Comparison of ENCODE assay signal across 17 cellular contexts in the genomic region with DNA sequence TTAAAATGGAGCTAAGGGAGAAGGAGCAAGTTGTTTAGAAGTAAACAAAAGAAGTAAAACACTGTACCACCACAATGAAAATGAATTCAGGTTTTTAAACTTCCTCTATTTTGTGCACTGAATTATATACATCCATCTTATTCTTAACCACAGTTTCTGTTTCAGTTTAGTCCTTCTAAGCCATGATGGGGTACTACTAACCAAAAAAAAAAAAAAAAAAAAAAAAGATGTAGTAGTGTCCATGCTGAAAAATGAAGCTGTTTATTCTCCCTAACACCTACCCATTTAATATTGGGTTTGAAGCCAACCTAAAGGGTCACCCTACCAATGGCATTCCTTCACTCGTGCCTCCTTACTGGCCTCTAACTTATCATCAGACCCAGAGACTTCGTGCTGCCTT. TPM values are rescaled to one million over a fixed set of nuclear protein-coding genes. Genes with fewer than 3 reads are reported as not detected.
DNase-seq lines count a peak whose midpoint lies in the region; ATAC-seq and TF ChIP-seq lines count a peak whose summit lies in the region.
"Had no signal": no experiment of that assay in that cellular context is flagged by ENCODE, and none has a peak within 500 bp of the region (broad histone marks: within the 10 kb centered on the region; RNA-seq: fewer than 3 reads in every experiment).

No MANE protein-coding gene starts in this region.

- no peak overlapping the region for H2AFZ ChIP-seq in GM23338

- peak; percentile 70 for DNase-seq in NOMO-1 treated with DMSO at 0.1 percent for 48 hours (lab: John Stamatoyannopoulos, UW; ENCODE audit: unreplicated experiment)
- no peak for DNase-seq in NOMO-1 treated with dmso at 0.1 percent for 144 hours (lab: John Stamatoyannopoulos, UW; ENCODE audit: unreplicated experiment)
- no peak for DNase-seq in GM23338 (ENCODE audit: low spot score)
- DNase-seq in WTC11 (ENCODE audit: low spot score): no peak
- no peak for DNase-seq in psoas muscle
- DNase-seq in CD1c-positive myeloid dendritic cell (ENCODE audit: extremely low spot score): no peak
- no peak for DNase-seq in DMS79 treated with DMSO at 0.1 percent for 48 hours (lab: John Stamatoyannopoulos, UW)
- DNase-seq: activated CD4-positive, CD25-positive, alpha-beta regulatory T cell treated with anti-CD3 and anti-CD28 coated beads, Interleukin-2, amount 50 U/mL, for 72 hours; activated T-cell treated with anti-CD3 and anti-CD28 coated beads, Interleukin-2, amount 50 U/mL, for 4 hours; head of caudate nucleus; PC-3; stimulated activated naive B cell treated with anti-CD40 and anti-IgM and Interleukin-4, amounts not matched to agents 10 μg/mL and 1 μg/mL and 100 μg/mL, for 72 hours had no signal

- H3K27ac ChIP-seq in GM23338 (ENCODE audit: low read depth) (peak overlapping the region; percentile 57; the same call in 1 of the 2 replicates), psoas muscle (peak overlapping the region; percentile 100)
- H3K27ac ChIP-seq: 22Rv1, epithelial cell of prostate had no signal

- no peak for ATAC-seq in GM23338
- ATAC-seq in WTC11: no peak
- ATAC-seq in psoas muscle: no peak
- no peak for ATAC-seq in GM19467 (IDR thresholded peaks at IDR 0.05; ENCODE audit: unreplicated experiment)
- ATAC-seq: activated T-cell treated with anti-CD3 and anti-CD28 coated beads, Interleukin-2, amount 50 U/mL, for 4 hours; natural killer cell treated with Interleukin-12 subunit alpha and Interleukin-12 subunit beta and Interleukin-15 and Interleukin-18, amount 100 ng/mL, for 72 hours; PC-3 had no signal

- H3K36me3 ChIP-seq in GM23338 (ENCODE audit: insufficient read depth) (no peaks in the 10 kb centered on the region), psoas muscle (ENCODE audit: insufficient read depth in 1 of 2, low read depth in 1 of 2) (no peaks in the 10 kb centered on the region)

- H3K9me3 ChIP-seq in psoas muscle: no peaks in the 10 kb centered on the region

- H3K27me3 ChIP-seq in GM23338 (ENCODE audit: insufficient read depth) (no peaks in the 10 kb centered on the region), psoas muscle (ENCODE audit: insufficient read depth in 3 of 3, low read length in 2 of 3) (no peaks in the 10 kb centered on the region)

- CTCF ChIA-PET in WTC11 (lab: Charles Lee): interaction anchor here (1.0 to 1.9 kb wide), 3 partner anchors 9 to 59 kb away, joined by 3 to 6 read pairs (median 3); no protein-coding TSS in a partner anchor

- H3K4me3 ChIP-seq in GM23338: no peak overlapping the region
- no peak overlapping the region for H3K4me3 ChIP-seq in psoas muscle

- 0 out of 2 replicates have a peak, but pooled peaks cover 5% of the 10 kb centered on the region for H4K20me1 ChIP-seq in GM23338 (replicated peaks; ENCODE audit: insufficient read depth)

- peaks cover 11% of the 10 kb centered on the region for H3F3A ChIP-seq in GM23338 (replicated peaks; ENCODE audit: low read depth)

- H3K9me2 ChIP-seq in GM23338 (ENCODE audit: insufficient read depth): no peaks in the 10 kb centered on the region

- WGBS in psoas muscle, 3 donors: 64 to 86% (median 77%) methylated on average over 2 of the region's 2 CpGs

- H3K27ac Mint-ChIP-seq in GM23338 (no peak overlapping the region), WTC11 (peak overlapping the region; percentile 79)
- H3K27ac Mint-ChIP-seq: CD4-positive, CD25-positive, alpha-beta regulatory T cell; natural killer cell treated with Interleukin-12 subunit alpha and Interleukin-12 subunit beta and Interleukin-15 and Interleukin-18, amount 100 ng/mL, for 72 hours; stimulated activated naive B cell treated with anti-CD40 and anti-IgM and Interleukin-4, amounts not matched to agents 10 μg/mL and 1 μg/mL and 100 μg/mL, for 72 hours had no signal

- H3K4me2 ChIP-seq in GM23338: peak overlapping the region; percentile 27; the same call in 1 of the 2 replicates

- H3K27me3 Mint-ChIP-seq in GM23338 (ENCODE audit: insufficient read depth, low read depth, poor library complexity) (peaks cover 6% of the 10 kb centered on the region), WTC11 (ENCODE audit: low read depth) (no peaks in the 10 kb centered on the region)

- H3K4me3 Mint-ChIP-seq in GM23338 (no peak overlapping the region), WTC11 (no peak overlapping the region; the same call in 1 of the 2 replicates)
- H3K4me3 Mint-ChIP-seq: activated T-cell treated with anti-CD3 and anti-CD28 coated beads, Interleukin-2, amount 50 U/mL, for 4 hours; natural killer cell treated with Interleukin-12 subunit alpha and Interleukin-12 subunit beta and Interleukin-15 and Interleukin-18, amount 100 ng/mL, for 72 hours; stimulated activated naive B cell treated with anti-CD40 and anti-IgM and Interleukin-4, amounts not matched to agents 10 μg/mL and 1 μg/mL and 100 μg/mL, for 72 hours had no signal

- peaks cover 30% of the 10 kb centered on the region for H3K4me1 ChIP-seq in GM23338 (ENCODE audit: insufficient read depth)
- peaks cover 26% of the 10 kb centered on the region for H3K4me1 ChIP-seq in psoas muscle

- POLR2A ChIA-PET in WTC11 (lab: Charles Lee): interaction anchor here (0.8 to 1.7 kb wide), 3 partner anchors 20 to 41 kb away, joined by 3 to 5 read pairs (median 3); no protein-coding TSS in a partner anchor

- H3K9me3 Mint-ChIP-seq in GM23338 (no peaks in the 10 kb centered on the region; the same call in 2 of the 3 replicates), WTC11 (no peaks in the 10 kb centered on the region)
- H3K9me3 Mint-ChIP-seq: activated T-cell treated with anti-CD3 and anti-CD28 coated beads, Interleukin-2, amount 50 U/mL, for 4 hours; CD4-positive, CD25-positive, alpha-beta regulatory T cell; natural killer cell treated with Interleukin-12 subunit alpha and Interleukin-12 subunit beta and Interleukin-15 and Interleukin-18, amount 100 ng/mL, for 72 hours; stimulated activated naive B cell treated with anti-CD40 and anti-IgM and Interleukin-4, amounts not matched to agents 10 μg/mL and 1 μg/mL and 100 μg/mL, for 72 hours had no signal

- TF ChIP-seq CTCF in GM23338 (conservative IDR thresholded peaks at IDR 0.05; ENCODE audit: low read depth in 2 of 2): no peak
- no peak for TF ChIP-seq CTCF in WTC11 (IDR thresholded peaks at IDR 0.05)
- TF ChIP-seq CTCF in psoas muscle (IDR thresholded peaks at IDR 0.05): no peak

- peaks cover 25% of the 10 kb centered on the region for H3K4me1 Mint-ChIP-seq in GM23338
- H3K4me1 Mint-ChIP-seq in WTC11: peaks cover 37% of the 10 kb centered on the region

- intact Hi-C loops in psoas muscle (cut with DNase I): loop anchor here in 1 of 2 donors (2.0 kb wide), 1 partner anchor 18 kb away; no protein-coding TSS in a partner anchor

- H3K36me3 Mint-ChIP-seq in GM23338 (ENCODE audit: low read depth): peaks cover 3% of the 10 kb centered on the region; the same call in 1 of the 3 replicates
- peaks cover 6% of the 10 kb centered on the region for H3K36me3 Mint-ChIP-seq in WTC11
- H3K36me3 Mint-ChIP-seq: CD4-positive, CD25-positive, alpha-beta regulatory T cell; stimulated activated naive B cell treated with anti-CD40 and anti-IgM and Interleukin-4, amounts not matched to agents 10 μg/mL and 1 μg/mL and 100 μg/mL, for 72 hours had no signal

- H3K79me2 ChIP-seq in GM23338 (replicated peaks; ENCODE audit: insufficient read depth): peaks cover 41% of the 10 kb centered on the region

TF ChIP-seq in GM23338, 12 proteins besides CTCF, POLR2A, EP300 and RAD21 (continues in another document):
- TF ChIP-seq STAT1 (IDR thresholded peaks at IDR 0.05; ENCODE audit: unreplicated experiment): no peak
- no peak for TF ChIP-seq JUNB (IDR thresholded peaks at IDR 0.05; ENCODE audit: unreplicated experiment)

TF ChIP-seq in WTC11, 78 proteins besides CTCF, POLR2A, EP300 and RAD21 (continues in another document):
- no peak for TF ChIP-seq AFF4 (CRISPR knock-in tag; IDR thresholded peaks at IDR 0.05; ENCODE audit: borderline replicate concordance)
- no peak for TF ChIP-seq NFYB (CRISPR knock-in tag; conservative IDR thresholded peaks at IDR 0.05; ENCODE audit: low read depth)
- TF ChIP-seq TCF7 (CRISPR knock-in tag; IDR thresholded peaks at IDR 0.05; ENCODE audit: low read depth): no peak

RNA-seq across cellular contexts. Expression of gene BMPR1A, which starts 3.4 kb away (rescaled TPM):
- total RNA-seq in GM23338 (2014; rRNA removed; shearing (Covaris generic)): 82.5 and 87.7 TPM in 2 replicates
- polyA plus RNA-seq in GM23338 (2016; fragmentation: Nextera tagmentation; extraction: Ambion mirVana) (12.4 and 14.2 TPM in 2 replicates), psoas muscle (10 to 100 TPM in 1 of 3 donors, 1 to 10 TPM in 2; 4.6 to 22.7 (median 6.0) TPM)
- total RNA-seq in WTC11 (2021) (99.7 to 107 TPM (median 104 TPM) in 3 replicates), psoas muscle (10 to 100 TPM; 12.0 to 30.0 (median 26.2) TPM)
